ENCODE assay signal across 1 cellular context in genomic region chr22:20080445-20080775, GRCh38.
A peak's percentile ranks its signal among the peaks of the same experiment; 100 is the strongest.
TF ChIP-seq lines count a peak whose summit lies in the region.

No MANE protein-coding gene starts in this region.

TF ChIP-seq in HepG2, 621 proteins besides CTCF, POLR2A, EP300 and RAD21 (continued from another document and continues in another):
- TF ChIP-seq DPF2 (CRISPR knock-in tag; IDR thresholded peaks at IDR 0.05; ENCODE audit: borderline replicate concordance, low read depth) (no peak), HINFP (CRISPR knock-in tag; IDR thresholded peaks at IDR 0.05; ENCODE audit: low read depth) (no peak), ZBTB1 (CRISPR knock-in tag; IDR thresholded peaks at IDR 0.05; ENCODE audit: borderline replicate concordance) (no peak), PATZ1 (CRISPR knock-in tag; IDR thresholded peaks at IDR 0.05) (peak; percentile 45; the same call in 1 of the 2 replicates), ZNF235 (CRISPR knock-in tag; IDR thresholded peaks at IDR 0.05; ENCODE audit: borderline replicate concordance) (peak; percentile 46; the same call in 1 of the 2 replicates), KLF13 (CRISPR knock-in tag; IDR thresholded peaks at IDR 0.05) (no peak), PAF1 (CRISPR knock-in tag; IDR thresholded peaks at IDR 0.05) (no peak), MAZ (IDR thresholded peaks at IDR 0.05; ENCODE audit: borderline replicate concordance, low read depth, low read length) (no peak), MAZ (CRISPR knock-in tag; IDR thresholded peaks at IDR 0.05; ENCODE audit: low read depth) (no peak; the same call in 1 of the 2 replicates), ARID4A (CRISPR knock-in tag; IDR thresholded peaks at IDR 0.05; ENCODE audit: borderline replicate concordance) (no peak), ELK4 (CRISPR knock-in tag; IDR thresholded peaks at IDR 0.05; ENCODE audit: borderline replicate concordance) (no peak), CEBPB (IDR thresholded peaks at IDR 0.05; ENCODE audit: borderline replicate concordance, low read depth, low read length) (no peak), CREM (IDR thresholded peaks at IDR 0.05) (no peak), CREM (CRISPR knock-in tag; IDR thresholded peaks at IDR 0.05) (no peak), ZNF274 (CRISPR knock-in tag; IDR thresholded peaks at IDR 0.05) (peak; percentile 61), ZNF292 (CRISPR knock-in tag; IDR thresholded peaks at IDR 0.05; ENCODE audit: borderline replicate concordance, low read depth) (no peak), ZNF710 (CRISPR knock-in tag; IDR thresholded peaks at IDR 0.05; ENCODE audit: borderline replicate concordance) (0 out of 2 replicates have a peak, but pooled peaks have one; percentile 28), EED (CRISPR knock-in tag; IDR thresholded peaks at IDR 0.05) (no peak), ZNF143 (CRISPR knock-in tag; IDR thresholded peaks at IDR 0.05) (0 out of 2 replicates have a peak, but pooled peaks have one; percentile 13), ZBTB46 (CRISPR knock-in tag; IDR thresholded peaks at IDR 0.05; ENCODE audit: borderline replicate concordance) (no peak), ZBTB4 (CRISPR knock-in tag; IDR thresholded peaks at IDR 0.05; ENCODE audit: borderline replicate concordance) (no peak), E2F5 (CRISPR knock-in tag; conservative IDR thresholded peaks at IDR 0.05) (no peak), ZNF790 (CRISPR knock-in tag; IDR thresholded peaks at IDR 0.05; ENCODE audit: borderline replicate concordance) (no peak), TMF1 (CRISPR knock-in tag; IDR thresholded peaks at IDR 0.05; ENCODE audit: low read depth) (no peak), GATAD1 (CRISPR knock-in tag; IDR thresholded peaks at IDR 0.05) (no peak), YEATS2 (CRISPR knock-in tag; IDR thresholded peaks at IDR 0.05; ENCODE audit: borderline replicate concordance) (peak; percentile 34; the same call in 1 of the 2 replicates), PAX8 (CRISPR knock-in tag; IDR thresholded peaks at IDR 0.05; ENCODE audit: borderline replicate concordance) (no peak), ZNF678 (CRISPR knock-in tag; IDR thresholded peaks at IDR 0.05) (no peak), DNMT3B (CRISPR knock-in tag; conservative IDR thresholded peaks at IDR 0.05) (no peak), CHD4 (IDR thresholded peaks at IDR 0.05; ENCODE audit: borderline replicate concordance, low read length) (no peak), HOXA9 (CRISPR knock-in tag; IDR thresholded peaks at IDR 0.05; ENCODE audit: borderline replicate concordance) (no peak), SMAD1 (CRISPR knock-in tag; IDR thresholded peaks at IDR 0.05; ENCODE audit: borderline replicate concordance, low read depth) (no peak), SAP130 (CRISPR knock-in tag; IDR thresholded peaks at IDR 0.05; ENCODE audit: low read depth) (peak; percentile 37; the same call in 1 of the 2 replicates), KDM2A (CRISPR knock-in tag; IDR thresholded peaks at IDR 0.05; ENCODE audit: borderline replicate concordance, low read depth) (no peak), RCOR2 (CRISPR knock-in tag; IDR thresholded peaks at IDR 0.05) (no peak), GABPA (IDR thresholded peaks at IDR 0.05; ENCODE audit: low read depth, low read length) (no peak), GABPA (CRISPR knock-in tag; IDR thresholded peaks at IDR 0.05; ENCODE audit: low read depth) (no peak), ZSCAN21 (CRISPR knock-in tag; IDR thresholded peaks at IDR 0.05; ENCODE audit: borderline replicate concordance) (no peak), TRAFD1 (CRISPR knock-in tag; IDR thresholded peaks at IDR 0.05; ENCODE audit: borderline replicate concordance) (no peak), KLF11 (CRISPR knock-in tag; IDR thresholded peaks at IDR 0.05) (no peak), SUZ12 (IDR thresholded peaks at IDR 0.05; ENCODE audit: low read depth, low read length) (no peak), ZNF597 (CRISPR knock-in tag; IDR thresholded peaks at IDR 0.05) (no peak), ZNF124 (CRISPR knock-in tag; IDR thresholded peaks at IDR 0.05) (no peak)
